9 cellular contexts compared by ENCODE assay signal in genomic region chr17:56545930-56546329, GRCh38.
"Had no signal": no experiment of that assay in that cellular context is flagged by ENCODE, and none has a peak within 500 bp of the region (broad histone marks: within the 10 kb centered on the region; RNA-seq: fewer than 3 reads in every experiment).

No MANE protein-coding gene starts in this region.

- DNase-seq: H7, HFFc6, IMR-90, KBM-7 had no signal

- H3K9ac ChIP-seq: KMS-11 had no signal

- H3K4me3 ChIP-seq: GM23338, HAP-1 had no signal

- H3K4me1 ChIP-seq: HAP-1 had no signal

- H3K27ac ChIP-seq: HL-60, KMS-11 had no signal

- H3K4me2 ChIP-seq: GM23338, KMS-11 had no signal

- ATAC-seq: GM23338, HCT116 had no signal

- H3K36me3 ChIP-seq: HAP-1 had no signal

- H3K9me3 ChIP-seq: HAP-1 had no signal
